Comparison of ENCODE assay signal across 20 cellular contexts in the genomic region with DNA sequence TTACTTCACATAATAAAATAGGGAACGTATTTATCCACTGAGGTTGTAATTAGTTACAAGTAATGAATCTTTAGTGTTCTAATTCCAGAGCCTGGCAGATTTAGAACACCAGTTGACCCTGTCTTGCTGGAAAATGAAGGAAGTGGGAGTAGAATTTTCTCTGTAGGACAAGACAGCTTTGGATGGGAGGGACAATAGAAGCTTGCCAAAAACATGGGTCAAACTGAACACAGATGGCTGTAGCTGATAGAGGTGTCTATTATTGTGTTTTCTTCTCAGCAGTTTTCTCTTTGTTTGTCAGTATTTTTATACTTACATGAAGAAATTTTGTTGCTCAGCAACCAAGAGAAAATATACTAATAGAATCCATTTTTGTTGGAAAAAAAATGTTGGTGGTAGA. TPM values are rescaled to one million over a fixed set of nuclear protein-coding genes. Genes with fewer than 3 reads are reported as not detected.
"Had no signal": no experiment of that assay in that cellular context is flagged by ENCODE, and none has a peak within 500 bp of the region (broad histone marks: within the 10 kb centered on the region; RNA-seq: fewer than 3 reads in every experiment).

No MANE protein-coding gene starts in this region.

- H3K36me3 Mint-ChIP-seq: activated naive CD4-positive, alpha-beta T cell treated with anti-CD3 and anti-CD28 coated beads, Interleukin-2, amount 50 U/mL, for 24 hours; natural killer cell; stimulated activated effector memory CD8-positive, alpha-beta T cell treated with anti-CD3 and anti-CD28 coated beads, Interleukin-12 subunit alpha, Interleukin-12 subunit beta, amount 100 ng/mL, for 72 hours had no signal

- FAIRE-seq: astrocyte had no signal

- H3K27ac ChIP-seq: neutrophil, pancreas, vagina, WERI-Rb-1 had no signal

- H3K36me3 ChIP-seq: neutrophil, pancreas, sigmoid colon, stomach, vagina, WERI-Rb-1 had no signal

- H3K4me1 ChIP-seq: pancreas had no signal

- H3K9me3 ChIP-seq: neutrophil, pancreas, sigmoid colon, stomach, vagina had no signal

- H3K4me3 Mint-ChIP-seq: activated naive CD4-positive, alpha-beta T cell treated with anti-CD3 and anti-CD28 coated beads, Interleukin-2, amount 50 U/mL, for 24 hours; activated T-cell treated with anti-CD3 and anti-CD28 coated beads, Interleukin-2, amount 50 U/mL, for 72 hours; natural killer cell; stimulated activated effector memory CD8-positive, alpha-beta T cell treated with anti-CD3 and anti-CD28 coated beads, Interleukin-12 subunit alpha, Interleukin-12 subunit beta, amount 100 ng/mL, for 72 hours had no signal

- H3K27me3 Mint-ChIP-seq: activated naive CD4-positive, alpha-beta T cell treated with anti-CD3 and anti-CD28 coated beads, Interleukin-2, amount 50 U/mL, for 24 hours had no signal

- H3K27ac Mint-ChIP-seq: activated naive CD4-positive, alpha-beta T cell treated with anti-CD3 and anti-CD28 coated beads, Interleukin-2, amount 50 U/mL, for 24 hours; activated T-cell treated with anti-CD3 and anti-CD28 coated beads, Interleukin-2, amount 50 U/mL, for 72 hours; natural killer cell; stimulated activated effector memory CD8-positive, alpha-beta T cell treated with anti-CD3 and anti-CD28 coated beads, Interleukin-12 subunit alpha, Interleukin-12 subunit beta, amount 100 ng/mL, for 72 hours had no signal

- H3K4me3 ChIP-seq: dorsolateral prefrontal cortex, pancreas, sigmoid colon, stomach, vagina had no signal

- DNase-seq: activated CD4-positive, alpha-beta T cell treated with anti-CD3 and anti-CD28 coated beads for 1 hour; activated effector memory CD4-positive, alpha-beta T cell treated with anti-CD3 and anti-CD28 coated beads, Interleukin-2, amount 50 U/mL, for 16 hours; activated T-cell treated with anti-CD3 and anti-CD28 coated beads, Interleukin-2, amount 50 U/mL, for 72 hours; dorsolateral prefrontal cortex; erythroblast; islet precursor cell; mesendoderm; natural killer cell; pancreas; sigmoid colon; stimulated activated CD4-positive, alpha-beta T cell treated with anti-CD3 and anti-CD28 coated beads, Interleukin-4, amount 100 ng/mL, for 24 hours; stomach; trophoblast cell; WERI-Rb-1 had no signal

- H3K4me1 Mint-ChIP-seq: activated naive CD4-positive, alpha-beta T cell treated with anti-CD3 and anti-CD28 coated beads, Interleukin-2, amount 50 U/mL, for 24 hours; natural killer cell; stimulated activated effector memory CD8-positive, alpha-beta T cell treated with anti-CD3 and anti-CD28 coated beads, Interleukin-12 subunit alpha, Interleukin-12 subunit beta, amount 100 ng/mL, for 72 hours had no signal

- ATAC-seq: activated T-cell treated with anti-CD3 and anti-CD28 coated beads, Interleukin-2, amount 50 U/mL, for 72 hours; natural killer cell; pancreas; stimulated activated effector memory CD8-positive, alpha-beta T cell treated with anti-CD3 and anti-CD28 coated beads, Interleukin-12 subunit alpha, Interleukin-12 subunit beta, amount 100 ng/mL, for 72 hours had no signal

- H3K9me3 Mint-ChIP-seq: activated naive CD4-positive, alpha-beta T cell treated with anti-CD3 and anti-CD28 coated beads, Interleukin-2, amount 50 U/mL, for 24 hours; activated T-cell treated with anti-CD3 and anti-CD28 coated beads, Interleukin-2, amount 50 U/mL, for 72 hours; natural killer cell had no signal

- H3K27me3 ChIP-seq: dorsolateral prefrontal cortex, neutrophil, sigmoid colon, stomach, vagina had no signal

RNA-seq across cellular contexts. Expression of a gene that starts 20.2 kb away (rescaled TPM):
- total RNA-seq: activated T-cell treated with anti-CD3 and anti-CD28 coated beads, Interleukin-2, amount 50 U/mL, for 72 hours; T-helper 2 cell treated with Interferon-gamma antibody and Interleukin-4, amounts not matched to agents 100 ng/mL and 5 ng/mL, for 36 hours had no signal
